14 cellular contexts compared by ENCODE assay signal in the genomic region with DNA sequence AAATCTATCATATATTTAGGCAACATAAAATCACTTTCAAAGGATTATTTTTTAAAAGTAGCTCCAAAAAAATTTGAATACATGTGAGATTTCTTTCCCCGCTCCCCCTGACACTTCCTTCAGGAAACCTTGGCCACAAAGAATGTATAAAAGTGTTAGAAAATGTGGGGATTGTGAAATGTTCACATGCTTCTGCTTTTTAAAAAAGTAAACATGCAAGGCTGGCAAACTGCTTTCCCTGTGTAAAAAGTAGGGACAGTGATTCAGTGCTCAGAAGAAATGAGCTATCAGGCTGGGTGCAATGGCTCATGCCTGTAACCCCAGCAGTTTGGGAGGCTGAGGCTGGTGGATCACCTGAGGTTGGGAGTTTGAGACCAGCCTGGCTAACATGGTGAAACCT. TPM values are rescaled to one million over a fixed set of nuclear protein-coding genes. Genes with fewer than 3 reads are reported as not detected.
DNase-seq lines count a peak whose midpoint lies in the region; ATAC-seq and TF ChIP-seq lines count a peak whose summit lies in the region.
"Had no signal": no experiment of that assay in that cellular context is flagged by ENCODE, and none has a peak within 500 bp of the region (broad histone marks: within the 10 kb centered on the region; RNA-seq: fewer than 3 reads in every experiment).

No MANE protein-coding gene starts in this region.

- WGBS in IMR-90 (ENCODE audit: extremely low coverage in 2 of 2, insufficient read length in 1 of 2), 2 experiments: no CpG with 5 or more reads among the region's 1 CpG
- WGBS in hepatocyte (ENCODE audit: low lambda C conversion rate, missing lambda C conversion rate): 0% methylated on average over 1 of the region's 1 CpG

- no peaks in the 10 kb centered on the region for H3K27me3 ChIP-seq in IMR-90 (ENCODE audit: control insufficient read depth, insufficient read depth, low read length)
- no peaks in the 10 kb centered on the region for H3K27me3 ChIP-seq in adipocyte (replicated peaks; ENCODE audit: control insufficient read depth, insufficient read depth, low read length)
- H3K27me3 ChIP-seq in hepatocyte: no peaks in the 10 kb centered on the region

- POLR2A ChIA-PET in IMR-90 (lab: Charles Lee; ENCODE audit: unreplicated experiment): no interaction called here

- H3K79me1 ChIP-seq in IMR-90 (ENCODE audit: low read depth in 1 of 2, low read length in 2 of 2): no peaks in the 10 kb centered on the region

- no peak overlapping the region for H2BK120ac ChIP-seq in IMR-90 (ENCODE audit: low read depth, low read length)

- H3K4me2 ChIP-seq in IMR-90 (ENCODE audit: low read depth, low read length) (no peak overlapping the region), hepatocyte (no peak overlapping the region)
- H3K4me2 ChIP-seq: A549 had no signal

- DNase-seq in AG10803 (ENCODE audit: low read depth) (peak; percentile 84), IMR-90 (peak; percentile 62), adipocyte (ENCODE audit: low read depth) (peak; percentile 77), hepatocyte (ENCODE audit: low spot score) (peak; percentile 12), NCI-H2171 (lab: John Stamatoyannopoulos, UW) (no peak), Right ventricle myocardium superior (no peak), NCI-H524 treated with DMSO at 0.1 percent for 48 hours (lab: John Stamatoyannopoulos, UW) (no peak)
- DNase-seq in activated CD4-positive, CD25-positive, alpha-beta regulatory T cell (lab: John Stamatoyannopoulos, UW): no peak
- DNase-seq: activated CD8-positive, alpha-beta memory T cell treated with anti-CD3 and anti-CD28 coated beads for 24 hours; activated naive CD4-positive, alpha-beta T cell treated with Interleukin-2 at 50 U/mL for 16 hours; central memory CD4-positive, alpha-beta T cell; NCI-H526 treated with DMSO at 0.1 percent for 48 hours had no signal

- H3K23ac ChIP-seq in IMR-90 (ENCODE audit: low read depth, low read length): no peak overlapping the region

- no peaks in the 10 kb centered on the region for H3K9me1 ChIP-seq in IMR-90 (ENCODE audit: insufficient read depth, low read length)

- H4K20me1 ChIP-seq in IMR-90 (ENCODE audit: insufficient read depth, low read length) (no peaks in the 10 kb centered on the region), hepatocyte (ENCODE audit: insufficient read depth, poor library complexity, severe bottlenecking) (no peaks in the 10 kb centered on the region)

- no peak overlapping the region for H2BK20ac ChIP-seq in IMR-90 (ENCODE audit: low read depth, low read length)

- no peak overlapping the region for H3K9ac ChIP-seq in IMR-90 (ENCODE audit: low read depth, low read length)
- no peak overlapping the region for H3K9ac ChIP-seq in adipocyte (ENCODE audit: low read length)

- dilution Hi-C loops in IMR-90 (cut with HindIII; ENCODE audit: low sequenced_read_pairs, unreplicated experiment): no loop called here

- in situ Hi-C loops in IMR-90 (cut with MboI; ENCODE audit: low sequenced_read_pairs): no loop called here

- CTCF ChIA-PET in IMR-90 (lab: Yijun Ruan, JAX): no interaction called here

- H3K27ac ChIP-seq in IMR-90 (ENCODE audit: insufficient read depth, low read length) (no peak overlapping the region), hepatocyte (no peak overlapping the region)
- H3K27ac ChIP-seq: A549 had no signal

- H3K36me3 ChIP-seq in IMR-90 (ENCODE audit: control insufficient read depth, insufficient read depth, low read length) (peaks cover 8% of the 10 kb centered on the region), adipocyte (ENCODE audit: control insufficient read depth, insufficient read depth, low read length, severe bottlenecking) (peaks cover 27% of the 10 kb centered on the region), hepatocyte (replicated peaks; ENCODE audit: insufficient read depth, low read depth) (no peaks in the 10 kb centered on the region)

- H3K4me3 ChIP-seq in AG10803 (ENCODE audit: low read length) (no peak overlapping the region), IMR-90 (ENCODE audit: insufficient read depth, low read depth, low read length) (no peak overlapping the region), adipocyte (ENCODE audit: low read length) (no peak overlapping the region), hepatocyte (no peak overlapping the region)
- H3K4me3 ChIP-seq: A549 had no signal

- no TSS peak for BruUV-seq in IMR-90 (replicated peaks; lab: Mats Ljungman, UMichigan)

- no peak overlapping the region for H4K5ac ChIP-seq in IMR-90 (ENCODE audit: low read depth, low read length)

- ATAC-seq in IMR-90 (ENCODE audit: low read depth) (peak; percentile 79), Right ventricle myocardium superior (ENCODE audit: poor library complexity) (no peak)
- ATAC-seq: A549, Right ventricle myocardium inferior had no signal

- no peaks in the 10 kb centered on the region for H3K9me2 ChIP-seq in hepatocyte (replicated peaks; ENCODE audit: insufficient read depth)

- no peaks in the 10 kb centered on the region for H3K9me3 ChIP-seq in IMR-90 (ENCODE audit: control insufficient read depth, insufficient read depth, low read length)
- no peaks in the 10 kb centered on the region for H3K9me3 ChIP-seq in adipocyte (ENCODE audit: control insufficient read depth, low read length)
- H3K9me3 ChIP-seq in hepatocyte (ENCODE audit: low read depth): no peaks in the 10 kb centered on the region
- H3K9me3 ChIP-seq: A549 had no signal

- no peak overlapping the region for H4K8ac ChIP-seq in IMR-90 (ENCODE audit: low read depth in 2 of 2, low read length in 2 of 2)

- no peak for TF ChIP-seq RAD21 in IMR-90 (IDR thresholded peaks at IDR 0.05; ENCODE audit: low read length)

- H4K91ac ChIP-seq in IMR-90 (ENCODE audit: insufficient read depth, low read depth, low read length): no peak overlapping the region

- no peaks in the 10 kb centered on the region for H3K79me2 ChIP-seq in hepatocyte

- no peak overlapping the region for H3K14ac ChIP-seq in IMR-90 (replicated peaks; ENCODE audit: low read depth, low read length)

- H2BK5ac ChIP-seq in IMR-90 (ENCODE audit: low read depth, low read length, poor library complexity, severe bottlenecking): no peak overlapping the region

- H3K56ac ChIP-seq in IMR-90 (ENCODE audit: extremely low read depth, insufficient read depth, low read length): no peak overlapping the region

- intact Hi-C loops in IMR-90 (cut with micrococcal nuclease): no loop called here
- intact Hi-C loops in Right ventricle myocardium superior (cut with DNase I): no loop called here

- no peak for TF ChIP-seq CTCF in AG10803 (conservative IDR thresholded peaks at IDR 0.05; ENCODE audit: low read length)
- no peak for TF ChIP-seq CTCF in IMR-90 (conservative IDR thresholded peaks at IDR 0.05; ENCODE audit: low read depth, low read length)
- TF ChIP-seq CTCF in hepatocyte (IDR thresholded peaks at IDR 0.05; ENCODE audit: poor library complexity): no peak

- H3K4me1 ChIP-seq in IMR-90 (ENCODE audit: control insufficient read depth, insufficient read depth, low read length) (no peaks in the 10 kb centered on the region; the same call in 1 of the 2 replicates), adipocyte (ENCODE audit: control insufficient read depth, insufficient read depth, low read length) (no peaks in the 10 kb centered on the region), hepatocyte (ENCODE audit: insufficient read depth) (no peaks in the 10 kb centered on the region)
- H3K4me1 ChIP-seq: A549 had no signal

- no peak overlapping the region for H3K4ac ChIP-seq in IMR-90 (ENCODE audit: low read depth, low read length)

- no peak overlapping the region for H2AFZ ChIP-seq in IMR-90 (replicated peaks; ENCODE audit: low read length, poor library complexity)
- no peak overlapping the region for H2AFZ ChIP-seq in hepatocyte

- no peak overlapping the region for H2AK9ac ChIP-seq in IMR-90 (replicated peaks; ENCODE audit: low read depth, low read length, poor library complexity)

- H3K18ac ChIP-seq in IMR-90 (ENCODE audit: low read depth, low read length): no peak overlapping the region

- TF ChIP-seq POLR2A in IMR-90 (IDR thresholded peaks at IDR 0.05; ENCODE audit: low read depth, low read length): no peak

- H2AK5ac ChIP-seq in IMR-90 (ENCODE audit: low read depth, low read length): no peak overlapping the region

- no peak overlapping the region for H2BK15ac ChIP-seq in IMR-90 (ENCODE audit: low read depth, low read length)

TF ChIP-seq in IMR-90, 13 proteins besides CTCF, POLR2A, EP300 and RAD21:
- TF ChIP-seq BHLHE40 (IDR thresholded peaks at IDR 0.05; ENCODE audit: low read depth, low read length): peak; percentile 71; the same call in 1 of the 2 replicates
- peak; percentile 80 for TF ChIP-seq CEBPB (IDR thresholded peaks at IDR 0.05; ENCODE audit: low read depth, low read length)
- no peak for TF ChIP-seq SMC3 (IDR thresholded peaks at IDR 0.05; ENCODE audit: low read depth, low read length)
- TF ChIP-seq MXI1 (IDR thresholded peaks at IDR 0.05; ENCODE audit: borderline replicate concordance, low read depth, low read length): no peak

RNA-seq across cellular contexts. Expression of gene MBIP, which starts 26.6 kb away (rescaled TPM):
- total RNA-seq in IMR-90 (2012; rRNA removed) (9.3 and 15.0 TPM in 2 replicates), hepatocyte (27.8 and 30.1 TPM in 2 replicates), Right ventricle myocardium superior (8.0 TPM)
- polyA plus RNA-seq in IMR-90 (2012; rRNA removed) (16.5 and 17.4 TPM in 2 replicates), hepatocyte (28.4 and 33.0 TPM in 2 replicates)
- 2.3 and 3.0 TPM in 2 replicates for polyA plus RNA-seq in IMR-90 (2012; cell fraction: cytosol; rRNA removed)
- polyA plus RNA-seq in IMR-90 (2012; cell fraction: nucleus; rRNA removed; ENCODE audit: low replicate concordance): 3.8 and 40.0 TPM in 2 replicates

Comparison
In these comparisons a context has a peak if more than half of its experiments do, and no peak if none do; other contexts are left out.
1. DNase-seq: peak in AG10803 (single experiment), IMR-90 (single experiment), adipocyte (single experiment) and hepatocyte (single experiment); none in activated CD4-positive, CD25-positive, alpha-beta regulatory T cell (0 of 4), NCI-H2171 (single experiment), Right ventricle myocardium superior (single experiment) and NCI-H524 treated with DMSO at 0.1 percent for 48 hours (single experiment).